In the genomic region with DNA sequence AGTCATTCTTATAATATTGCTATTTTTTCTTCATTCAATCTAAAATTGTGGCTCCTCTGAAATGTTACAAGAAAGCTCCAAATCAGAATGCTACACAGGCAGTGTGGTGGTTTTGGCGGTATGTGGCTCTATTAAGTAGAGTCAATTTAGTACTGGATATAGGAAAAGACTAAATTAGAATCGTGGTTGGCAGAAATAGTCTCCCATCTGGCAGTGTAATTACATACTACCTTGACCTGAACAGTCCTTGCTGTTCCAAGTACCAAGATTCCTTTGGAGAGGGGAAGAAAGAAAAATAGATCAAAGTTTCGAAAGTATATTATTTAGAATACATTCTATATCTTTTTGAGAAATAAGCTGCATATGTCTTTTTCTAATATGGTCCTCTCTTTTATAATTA, we compare ENCODE assay signal across 17 cellular contexts.
DNase-seq lines count a peak whose midpoint lies in the region; ATAC-seq and TF ChIP-seq lines count a peak whose summit lies in the region.
"Had no signal": no experiment of that assay in that cellular context is flagged by ENCODE, and none has a peak within 500 bp of the region (broad histone marks: within the 10 kb centered on the region; RNA-seq: fewer than 3 reads in every experiment).

No MANE protein-coding gene starts in this region.

- H3K27ac ChIP-seq in left ventricle myocardium inferior (replicated peaks) (peak overlapping the region; percentile 37), psoas muscle (peak overlapping the region; percentile 91), colonic mucosa (no peak overlapping the region), mammary epithelial cell (ENCODE audit: insufficient read depth, low read depth, low read length) (no peak overlapping the region)

- DNase-seq in left ventricle myocardium inferior (no peak), Right ventricle myocardium superior (no peak), cerebellar cortex (ENCODE audit: low spot score) (peak; percentile 97), psoas muscle (no peak), colonic mucosa (no peak), AG08395 (ENCODE audit: low spot score) (no peak), mammary epithelial cell (no peak)
- no peak for DNase-seq in activated naive CD4-positive, alpha-beta T cell treated with anti-CD3 and anti-CD28 coated beads for 36 hours
- DNase-seq: 8988T; CD4-positive, CD25-positive, alpha-beta regulatory T cell; COR-L47; DMS 273 treated with DMSO at 0.1 percent for 48 hours; GF-D8; GOT3; SIG-M5 had no signal

- H3K4me2 ChIP-seq in mammary epithelial cell (ENCODE audit: insufficient read depth, low read depth, low read length), result no peak overlapping the region

- H3K4me1 ChIP-seq in left ventricle myocardium inferior (peaks cover 12% of the 10 kb centered on the region), psoas muscle (peaks cover 19% of the 10 kb centered on the region), colonic mucosa (no peaks in the 10 kb centered on the region), mammary epithelial cell (ENCODE audit: insufficient read depth, low read length) (no peaks in the 10 kb centered on the region)
- H3K4me1 ChIP-seq: BE2C had no signal

- CTCF ChIA-PET in activated naive CD4-positive, alpha-beta T cell treated with anti-CD3 and anti-CD28 coated beads for 36 hours (lab: Charles Lee), result no interaction called here
- CTCF ChIA-PET in mammary epithelial cell (lab: Charles Lee; ENCODE audit: low non-redundant PET), result interaction anchor here (1.0 kb wide), 1 partner anchor 176 kb away, joined by 5 read pairs; no protein-coding TSS in a partner anchor

- in situ Hi-C loops in mammary epithelial cell (cut with MboI; ENCODE audit: low sequenced_read_pairs in 2 of 2), result no loop called here

- dilution Hi-C loops in mammary epithelial cell (cut with HindIII; ENCODE audit: low sequenced_read_pairs), result no loop called here

- ATAC-seq in Right ventricle myocardium superior (ENCODE audit: poor library complexity) (no peak), psoas muscle (peak; percentile 57 to 82 (median 75))
- ATAC-seq: K562 had no signal

- H3K4me1 Mint-ChIP-seq in activated naive CD4-positive, alpha-beta T cell treated with anti-CD3 and anti-CD28 coated beads for 36 hours (ENCODE audit: low read depth), result no peaks in the 10 kb centered on the region
- H3K4me1 Mint-ChIP-seq: CD4-positive, CD25-positive, alpha-beta regulatory T cell had no signal

- H3K27me3 ChIP-seq in left ventricle myocardium inferior (ENCODE audit: low read depth) (no peaks in the 10 kb centered on the region), psoas muscle (ENCODE audit: insufficient read depth in 3 of 3, low read length in 2 of 3) (no peaks in the 10 kb centered on the region), colonic mucosa (no peaks in the 10 kb centered on the region), mammary epithelial cell (ENCODE audit: insufficient read depth, low read length) (no peaks in the 10 kb centered on the region)
- H3K27me3 ChIP-seq: BE2C had no signal

- no peaks in the 10 kb centered on the region for H3K36me3 Mint-ChIP-seq in activated naive CD4-positive, alpha-beta T cell treated with anti-CD3 and anti-CD28 coated beads for 36 hours (ENCODE audit: low read depth)

- intact Hi-C loops in left ventricle myocardium inferior (cut with micrococcal nuclease) (no loop called here), Right ventricle myocardium superior (cut with DNase I) (no loop called here), psoas muscle (cut with DNase I) (loop anchor here (5.0 to 10.0 kb wide), 3 partner anchors 306 to 1266 kb away; no protein-coding TSS in a partner anchor), colonic mucosa (cut with DNase I) (no loop called here), mammary epithelial cell (cut with micrococcal nuclease) (loop anchor here (1.0 kb wide), 2 partner anchors 176 to 304 kb away; no protein-coding TSS in a partner anchor)
- intact Hi-C loops in activated naive CD4-positive, alpha-beta T cell treated with anti-CD3 and anti-CD28 coated beads for 36 hours (cut with micrococcal nuclease), result no loop called here

- H3K4me3 ChIP-seq in left ventricle myocardium inferior (peak overlapping the region; percentile 32), psoas muscle (peak overlapping the region; percentile 52), colonic mucosa (no peak overlapping the region), mammary epithelial cell (replicated peaks in 1 of 3; ENCODE audit: insufficient read depth in 1 of 3, low read depth in 2 of 3, low read length in 3 of 3) (no peak overlapping the region)
- H3K4me3 ChIP-seq: K562 had no signal

- H3K9me3 ChIP-seq in left ventricle myocardium inferior (replicated peaks) (peaks cover 15% of the 10 kb centered on the region), psoas muscle (peaks cover under 1% of the 10 kb centered on the region), colonic mucosa (no peaks in the 10 kb centered on the region), mammary epithelial cell (replicated peaks; ENCODE audit: insufficient read depth, low read length) (peaks cover 7% of the 10 kb centered on the region)
- H3K9me3 ChIP-seq: BE2C had no signal

- H3K27me3 Mint-ChIP-seq in activated naive CD4-positive, alpha-beta T cell treated with anti-CD3 and anti-CD28 coated beads for 36 hours (ENCODE audit: low read depth), result no peaks in the 10 kb centered on the region
- H3K27me3 Mint-ChIP-seq: CD4-positive, CD25-positive, alpha-beta regulatory T cell had no signal

- no peak overlapping the region for H2AFZ ChIP-seq in mammary epithelial cell (ENCODE audit: low read depth, low read length)

- H3K27ac Mint-ChIP-seq in activated naive CD4-positive, alpha-beta T cell treated with anti-CD3 and anti-CD28 coated beads for 36 hours, result no peak overlapping the region
- H3K27ac Mint-ChIP-seq: CD4-positive, CD25-positive, alpha-beta regulatory T cell had no signal

- H3K9ac ChIP-seq in colonic mucosa (ENCODE audit: low read depth in 2 of 2, low read length in 2 of 2) (no peak overlapping the region), mammary epithelial cell (ENCODE audit: insufficient read depth, low read length) (no peak overlapping the region)

- no peak for TF ChIP-seq CTCF in left ventricle myocardium inferior (IDR thresholded peaks at IDR 0.05; ENCODE audit: borderline replicate concordance)
- TF ChIP-seq CTCF in psoas muscle (IDR thresholded peaks at IDR 0.05), result no peak
- no peak for TF ChIP-seq CTCF in colonic mucosa (IDR thresholded peaks at IDR 0.05)
- TF ChIP-seq CTCF in mammary epithelial cell (conservative IDR thresholded peaks at IDR 0.05 in 1 of 2, IDR thresholded peaks at IDR 0.05 in 1 of 2; ENCODE audit: extremely low read depth in 1 of 2, insufficient read depth in 1 of 2, low read depth in 1 of 2, low read length in 2 of 2), result no peak

- 16 to 35% (median 19%) methylated on average over 3 of the region's 3 CpGs for WGBS in psoas muscle, 3 donors
- WGBS in mammary epithelial cell (ENCODE audit: low coverage, missing lambda C conversion rate), result 48% methylated on average over 3 of the region's 3 CpGs

- no peaks in the 10 kb centered on the region for H4K20me1 ChIP-seq in mammary epithelial cell (ENCODE audit: insufficient read depth, low read length)

- H3K36me3 ChIP-seq in left ventricle myocardium inferior (no peaks in the 10 kb centered on the region), psoas muscle (ENCODE audit: insufficient read depth in 1 of 2, low read depth in 1 of 2) (no peaks in the 10 kb centered on the region), colonic mucosa (no peaks in the 10 kb centered on the region), mammary epithelial cell (ENCODE audit: insufficient read depth, low read length) (no peaks in the 10 kb centered on the region)
- H3K36me3 ChIP-seq: BE2C had no signal

- H3K4me3 Mint-ChIP-seq in activated naive CD4-positive, alpha-beta T cell treated with anti-CD3 and anti-CD28 coated beads for 36 hours, result no peak overlapping the region
- H3K4me3 Mint-ChIP-seq: CD4-positive, CD25-positive, alpha-beta regulatory T cell had no signal

- H3K79me2 ChIP-seq in mammary epithelial cell (ENCODE audit: insufficient read depth, low read length), result no peaks in the 10 kb centered on the region

- no TSS peak for BruUV-seq in mammary epithelial cell (replicated peaks; lab: Mats Ljungman, UMichigan)

- H3K9me3 Mint-ChIP-seq in activated naive CD4-positive, alpha-beta T cell treated with anti-CD3 and anti-CD28 coated beads for 36 hours, result peaks cover 14% of the 10 kb centered on the region

Comparison
In these comparisons a context has a peak if more than half of its experiments do, and no peak if none do; other contexts are left out.
1. H3K27ac ChIP-seq: peak in left ventricle myocardium inferior (single experiment) and psoas muscle (single experiment); none in colonic mucosa (single experiment) and mammary epithelial cell (single experiment).
2. H3K4me3 ChIP-seq: peak in left ventricle myocardium inferior (single experiment) and psoas muscle (single experiment); none in colonic mucosa (single experiment) and mammary epithelial cell (0 of 3).
3. intact Hi-C loops: an anchor here in psoas muscle (5.0 to 10.0 kb wide) and mammary epithelial cell (1.0 kb wide); none called in left ventricle myocardium inferior, Right ventricle myocardium superior, colonic mucosa and activated naive CD4-positive, alpha-beta T cell treated with anti-CD3 and anti-CD28 coated beads for 36 hours.